ENCODE assay signal across 28 cellular contexts in genomic region chr2:72896446-72896845, GRCh38. TPM values are rescaled to one million over a fixed set of nuclear protein-coding genes. Genes with fewer than 3 reads are reported as not detected.
DNase-seq lines count a peak whose midpoint lies in the region; ATAC-seq, FAIRE-seq and TF ChIP-seq lines count a peak whose summit lies in the region.
"Had no signal": no experiment of that assay in that cellular context is flagged by ENCODE, and none has a peak within 500 bp of the region (broad histone marks: within the 10 kb centered on the region; RNA-seq: fewer than 3 reads in every experiment).

No MANE protein-coding gene starts in this region.

- no peaks in the 10 kb centered on the region; the same call in 1 of the 2 replicates for H3K23me2 ChIP-seq in H1 (ENCODE audit: low read depth, low read length)

- POLR2A ChIA-PET in PC-3 (lab: Charles Lee; ENCODE audit: unreplicated experiment), result no interaction called here
- POLR2A ChIA-PET in H1 (lab: Charles Lee; ENCODE audit: partially characterized antibody), result interaction anchor here (1.1 kb wide), 2 partner anchors 17 to 56 kb away, joined by 3 read pairs; no protein-coding TSS in a partner anchor

- H4K20me1 ChIP-seq in PC-3 (ENCODE audit: low read length) (no peaks in the 10 kb centered on the region), H1 (replicated peaks in 1 of 2; ENCODE audit: control insufficient read depth in 1 of 2, insufficient read depth in 2 of 2, low read length in 2 of 2) (no peaks in the 10 kb centered on the region)

- no peak overlapping the region for H2BK120ac ChIP-seq in H1 (replicated peaks; ENCODE audit: low read depth, low read length)

- no peaks in the 10 kb centered on the region for H3F3A ChIP-seq in PC-3 (ENCODE audit: low read length, unreplicated experiment)

- H3K4me1 ChIP-seq in PC-3 (ENCODE audit: insufficient read depth, low read length) (peaks cover 13% of the 10 kb centered on the region), H1 (replicated peaks in 1 of 4; ENCODE audit: control insufficient read depth in 3 of 4, insufficient read depth in 4 of 4, low read length in 3 of 4) (peaks cover 5 to 9% (median 7%) of the 10 kb centered on the region in 4 experiments)

- no peak overlapping the region for H2AK5ac ChIP-seq in H1 (ENCODE audit: low read depth, low read length)

- no peak overlapping the region for H2BK20ac ChIP-seq in H1 (ENCODE audit: low read length)

- ATAC-seq in PC-3, result no peak
- ATAC-seq: GM12878, Panc1 had no signal

- CTCF ChIA-PET in PC-3 (lab: Charles Lee) (interaction anchor here (1.7 kb wide), 1 partner anchor 281 kb away, joined by 7 read pairs; no protein-coding TSS in a partner anchor), H1 (lab: Charles Lee; ENCODE audit: partially characterized antibody) (interaction anchor here (0.7 to 19.1 kb wide), 12 partner anchors 21 to 744 kb away, joined by 3 to 497 read pairs (median 72); partner anchors contain the start of gene EMX1)

- H3K27me3 ChIP-seq in PC-3 (ENCODE audit: low read length) (peaks cover 4% of the 10 kb centered on the region; the same call in 1 of the 2 replicates), H1 (replicated peaks in 1 of 4; ENCODE audit: control insufficient read depth in 3 of 4, extremely low read depth in 1 of 4, insufficient read depth in 3 of 4, low read length in 3 of 4) (peaks cover 0 to 44% (median 35%) of the 10 kb centered on the region in 4 experiments; a peak in 6 of 7 replicates)

- H3K9me2 ChIP-seq in PC-3 (replicated peaks; ENCODE audit: low read length), result no peaks in the 10 kb centered on the region

- H3K27ac ChIP-seq in PC-3 (ENCODE audit: low read length), result no peak overlapping the region
- no peak overlapping the region for H3K27ac ChIP-seq in H1 (ENCODE audit: low read depth, low read length)
- H3K27ac ChIP-seq: BLaER1, HL-60, RWPE1 had no signal

- H4K5ac ChIP-seq in H1 (ENCODE audit: insufficient read length, low read depth, low read length), result no peak overlapping the region

- no peak overlapping the region for H4K91ac ChIP-seq in H1 (replicated peaks; ENCODE audit: insufficient read length, low read length)

- no TSS peak for BruUV-seq in PC-3 (replicated peaks; lab: Mats Ljungman, UMichigan)

- TF ChIP-seq RAD21 in H1 (IDR thresholded peaks at IDR 0.05 in 1 of 2, conservative IDR thresholded peaks at IDR 0.05 in 1 of 2; ENCODE audit: low read depth in 2 of 2, low read length in 2 of 2), result no peak

- no peak overlapping the region for H2AFZ ChIP-seq in PC-3 (ENCODE audit: low read length)
- H2AFZ ChIP-seq in H1 (ENCODE audit: low read length), result no peak overlapping the region

- DNase-seq in EL, result peak; percentile 36
- no peak for DNase-seq in PC-3
- no peak for DNase-seq in H1 (ENCODE audit: low read depth in 1 of 2, low spot score in 2 of 2)
- peak; percentile 44 for DNase-seq in renal cortical epithelial cell (ENCODE audit: low read depth)
- no peak for DNase-seq in hepatic stellate cell (ENCODE audit: low spot score)
- DNase-seq in NCI-H2196 (lab: John Stamatoyannopoulos, UW; ENCODE audit: unreplicated experiment), result no peak
- DNase-seq in mesenteric fat pad (ENCODE audit: low spot score), result no peak
- DNase-seq: CD4-positive, CD25-positive, alpha-beta regulatory T cell; GDM1; H7; Karpas-422; MV-4-11; NCI-H1105; NCI-H1436 treated with DMSO at 0.1 percent for 48 hours; NCI-H187 treated with DMSO at 0.1 percent for 48 hours; NCI-H2107; NCI-H446 treated with DMSO at 0.1 percent for 48 hours; NCI-H526 had no signal

- H3K4ac ChIP-seq in H1 (replicated peaks; ENCODE audit: insufficient read length, low read depth, low read length), result no peak overlapping the region

- H3K79me2 ChIP-seq in PC-3 (ENCODE audit: low read length) (no peaks in the 10 kb centered on the region), H1 (ENCODE audit: control insufficient read depth in 1 of 2, insufficient read depth in 2 of 2, low read length in 2 of 2) (no peaks in the 10 kb centered on the region)

- H3K9me3 ChIP-seq in PC-3 (ENCODE audit: low read length) (no peaks in the 10 kb centered on the region), H1 (ENCODE audit: insufficient read depth in 2 of 2, low read depth in 1 of 2, low read length in 1 of 2) (no peaks in the 10 kb centered on the region)
- H3K9me3 ChIP-seq: BLaER1 had no signal

- no peak for TF ChIP-seq POLR2A in H1 (IDR thresholded peaks at IDR 0.05; ENCODE audit: control extremely low read depth in 1 of 2, low read depth in 2 of 2, low read length in 2 of 2)

- H2BK12ac ChIP-seq in H1 (ENCODE audit: low read depth, low read length), result peak overlapping the region; percentile 77; the same call in 1 of the 2 replicates

- no peak overlapping the region for H4K8ac ChIP-seq in H1 (ENCODE audit: extremely low read depth, insufficient read depth, low read length)

- no peak overlapping the region for H2BK5ac ChIP-seq in H1 (ENCODE audit: low read depth, low read length)

- FAIRE-seq in H1 (lab: Jason Lieb, UNC), result no peak
- FAIRE-seq: A204.1, D721Med, GM12878, HepG2 had no signal

- no peak for TF ChIP-seq EP300 in H1 (IDR thresholded peaks at IDR 0.05; ENCODE audit: borderline replicate concordance in 1 of 2, low read depth in 2 of 2, low read length in 2 of 2)

- intact Hi-C loops in PC-3 (cut with micrococcal nuclease), result no loop called here

- H3K14ac ChIP-seq in H1 (ENCODE audit: insufficient read length), result no peak overlapping the region

- no peak overlapping the region for H3K56ac ChIP-seq in H1 (replicated peaks; ENCODE audit: insufficient read length, low read depth, low read length)

- H3K23ac ChIP-seq in H1 (ENCODE audit: insufficient read length), result no peak overlapping the region

- H3K79me1 ChIP-seq in H1 (ENCODE audit: low read depth, low read length), result no peaks in the 10 kb centered on the region

- 94% methylated on average over 4 of the region's 4 CpGs; no CpG with 5 or more reads in 1 of the 2 experiments for WGBS in H1 (ENCODE audit: extremely low coverage in 1 of 2, insufficient coverage in 1 of 2, insufficient read length in 1 of 2, insufficient replicate concordance in 2 of 2, low coverage in 1 of 2, low lambda C conversion rate in 2 of 2, missing lambda C conversion rate in 1 of 2), 2 experiments

- H2BK15ac ChIP-seq in H1 (ENCODE audit: low read length), result no peak overlapping the region

- TF ChIP-seq CTCF in PC-3 (conservative IDR thresholded peaks at IDR 0.05; ENCODE audit: low read depth, low read length) (no peak), H1 (IDR thresholded peaks at IDR 0.05; ENCODE audit: control extremely low read depth in 1 of 3, insufficient read depth in 1 of 3, low read depth in 1 of 3, low read length in 3 of 3) (no peak)

- no peak overlapping the region for H3K9ac ChIP-seq in PC-3 (ENCODE audit: low read length)
- no peak overlapping the region for H3K9ac ChIP-seq in H1 (replicated peaks in 1 of 4; ENCODE audit: extremely low read depth in 1 of 4, low read depth in 3 of 4, low read length in 3 of 4)
- H3K9ac ChIP-seq: BLaER1 had no signal

- H3K4me3 ChIP-seq in PC-3 (ENCODE audit: low read length), result no peak overlapping the region
- no peak overlapping the region for H3K4me3 ChIP-seq in H1 (ENCODE audit: extremely low read depth in 1 of 4, insufficient read depth in 2 of 4, low read depth in 3 of 4, low read length in 4 of 4)
- H3K4me3 ChIP-seq: BLaER1, GM12878 had no signal

- H3K36me3 ChIP-seq in PC-3 (ENCODE audit: low read depth, low read length) (no peaks in the 10 kb centered on the region), H1 (ENCODE audit: control insufficient read depth in 2 of 4, insufficient read depth in 4 of 4, low read length in 3 of 4) (no peaks in the 10 kb centered on the region)

- H3K4me2 ChIP-seq in PC-3 (ENCODE audit: low read length) (peak overlapping the region; percentile 79; the same call in 1 of the 2 replicates), H1 (ENCODE audit: insufficient read depth in 1 of 2, low read depth in 2 of 2, low read length in 2 of 2) (no peak overlapping the region)

- no peak overlapping the region for H3K18ac ChIP-seq in H1 (ENCODE audit: extremely low read depth, low read length)

TF ChIP-seq in H1, 55 proteins besides CTCF, POLR2A, EP300 and RAD21 (continues in another document):
- TF ChIP-seq ZNF274 (IDR thresholded peaks at IDR 0.05; ENCODE audit: borderline replicate concordance, extremely low read depth, low read length) (no peak), RBBP5 (IDR thresholded peaks at IDR 0.05; ENCODE audit: borderline replicate concordance, low read depth, low read length) (no peak), BCL11A (IDR thresholded peaks at IDR 0.05; ENCODE audit: low read depth in 2 of 2, low read length in 2 of 2) (no peak), SIX5 (IDR thresholded peaks at IDR 0.05; ENCODE audit: low read depth, low read length) (no peak), ASH2L (IDR thresholded peaks at IDR 0.05; ENCODE audit: low read length) (no peak), SP2 (IDR thresholded peaks at IDR 0.05; ENCODE audit: low read length) (no peak), KDM4A (IDR thresholded peaks at IDR 0.05; ENCODE audit: low read depth, low read length, severe bottlenecking) (no peak), NANOG (IDR thresholded peaks at IDR 0.05; ENCODE audit: insufficient read depth, low read depth, low read length, poor library complexity, severe bottlenecking) (no peak)

RNA-seq across cellular contexts. Expression of gene SPR, which starts 9.2 kb away (rescaled TPM):
- total RNA-seq in PC-3 (2014; rRNA removed), result 69.4 and 88.6 TPM in 2 replicates
- total RNA-seq in H1 (2021; fragmentation: NEBNext Ultra II Directional; extraction: Animal tissue kit (Norgen Biotek cat#: 25700)), result 10.7 and 11.5 TPM in 2 replicates
- polyA plus RNA-seq in H1 (2011; rRNA removed), result 4.2 and 4.5 TPM in 2 replicates
- polyA plus RNA-seq in H1 (2011; cell fraction: cytosol; rRNA removed), result 8.9 TPM
- polyA plus RNA-seq in H1 (2011; cell fraction: nucleus; rRNA removed), result 5.4 TPM
- 7.2 to 11.0 TPM (median 10.2 TPM) in 4 replicates for polyA plus RNA-seq in H1 (2012, experiment 1 of 2)
- polyA plus RNA-seq in H1 (2012, experiment 2 of 2), result 9.2 TPM
- 5.3 TPM for polyA plus RNA-seq in H1 (2013, experiment 1 of 2)
- polyA plus RNA-seq in H1 (2013, experiment 2 of 2), result 6.1 TPM
- 2.3 and 4.9 TPM in 2 replicates for polyA minus RNA-seq in H1 (2011; rRNA and poly(A)+ RNA removed)
- 4.0 TPM for polyA minus RNA-seq in H1 (2011; cell fraction: cytosol; rRNA and poly(A)+ RNA removed)
- 2.3 TPM for polyA minus RNA-seq in H1 (2011; cell fraction: nucleus; rRNA and poly(A)+ RNA removed)
- 51.7 and 62.2 TPM in 2 replicates for total RNA-seq in renal cortical epithelial cell
- total RNA-seq in mesenteric fat pad, result 38.6 TPM
- total RNA-seq: CD4-positive, CD25-positive, alpha-beta regulatory T cell had no signal

RNA-seq across cellular contexts. Expression of gene EMX1, which starts 20.9 kb away (rescaled TPM):
- total RNA-seq in PC-3 (2014; rRNA removed) (not detected in 2 replicates), renal cortical epithelial cell (0.35 and 5.3 TPM in 2 replicates), mesenteric fat pad (not detected)
- total RNA-seq in H1 (2021; fragmentation: NEBNext Ultra II Directional; extraction: Animal tissue kit (Norgen Biotek cat#: 25700)), result 4.8 and 4.9 TPM in 2 replicates
- polyA plus RNA-seq in H1 (2011; rRNA removed), result 2.4 and 3.3 TPM in 2 replicates
- polyA plus RNA-seq in H1 (2011; cell fraction: cytosol; rRNA removed), result 2.8 TPM
- 3.5 TPM for polyA plus RNA-seq in H1 (2011; cell fraction: nucleus; rRNA removed)
- 2.2 to 3.8 TPM (median 3.0 TPM) in 4 replicates for polyA plus RNA-seq in H1 (2012, experiment 1 of 2)
- 1.8 TPM for polyA plus RNA-seq in H1 (2012, experiment 2 of 2)
- polyA plus RNA-seq in H1 (2013, experiment 1 of 2), result 3.2 TPM
- 3.2 TPM for polyA plus RNA-seq in H1 (2013, experiment 2 of 2)
- 1.1 and 2.1 TPM in 2 replicates for polyA minus RNA-seq in H1 (2011; rRNA and poly(A)+ RNA removed)
- polyA minus RNA-seq in H1 (2011; cell fraction: cytosol; rRNA and poly(A)+ RNA removed), result 3.4 TPM
- 3.5 TPM for polyA minus RNA-seq in H1 (2011; cell fraction: nucleus; rRNA and poly(A)+ RNA removed)
- total RNA-seq: CD4-positive, CD25-positive, alpha-beta regulatory T cell; SK-MEL-5 had no signal
- polyA plus RNA-seq: AG04450; CD4-positive, CD25-positive, alpha-beta regulatory T cell had no signal

Comparison
In these comparisons a context has a peak if more than half of its experiments do, and no peak if none do; other contexts are left out.
1. DNase-seq: peak in EL (single experiment) and renal cortical epithelial cell (single experiment); none in PC-3 (single experiment), H1 (0 of 2), hepatic stellate cell (single experiment), NCI-H2196 (single experiment) and mesenteric fat pad (single experiment).